15 cellular contexts compared by ENCODE assay signal in the genomic region with DNA sequence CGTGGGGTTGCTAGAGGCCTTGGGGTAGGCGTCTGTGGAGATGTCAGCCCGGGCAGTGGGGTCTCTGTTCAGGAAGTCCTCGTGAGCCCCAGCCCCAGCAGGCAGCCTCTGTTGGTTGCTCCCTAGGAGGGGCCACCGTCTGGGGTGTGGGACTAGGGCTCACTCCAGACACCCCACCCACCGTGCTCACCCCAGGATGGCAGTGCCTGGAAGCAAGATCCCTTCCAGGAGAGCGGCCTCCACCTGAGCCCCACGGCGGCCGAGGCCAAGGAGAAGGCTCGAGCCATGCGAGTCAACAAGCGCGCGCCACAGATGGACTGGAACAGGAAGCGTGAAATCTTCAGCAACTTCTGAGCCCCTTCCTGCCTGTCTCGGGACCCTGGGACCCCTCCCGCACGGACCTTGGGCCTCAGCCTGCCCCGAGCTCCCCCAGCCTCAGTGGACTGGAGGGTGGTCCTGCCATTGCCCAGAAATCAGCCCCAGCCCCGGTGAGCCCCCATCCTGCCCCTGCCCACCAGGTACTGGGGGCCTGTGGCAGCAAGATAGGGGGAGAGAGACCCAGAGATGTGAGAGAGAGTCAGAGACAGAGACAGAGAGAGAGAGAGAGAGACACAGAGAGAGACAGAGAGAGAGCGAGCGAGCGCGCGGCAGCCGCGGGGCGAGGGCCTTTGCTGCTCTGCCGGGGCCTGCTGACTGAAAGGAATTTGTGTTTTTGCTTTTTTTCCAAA. TPM values are rescaled to one million over a fixed set of nuclear protein-coding genes. Genes with fewer than 3 reads are reported as not detected.
A peak's percentile ranks its signal among the peaks of the same experiment; 100 is the strongest.
DNase-seq lines count a peak whose midpoint lies in the region; ATAC-seq, FAIRE-seq and TF ChIP-seq lines count a peak whose summit lies in the region.
"Had no signal": no experiment of that assay in that cellular context is flagged by ENCODE, and none has a peak within 500 bp of the region (broad histone marks: within the 10 kb centered on the region; RNA-seq: fewer than 3 reads in every experiment).

No MANE protein-coding gene starts in this region.

- TF ChIP-seq POLR2A in K562 (conservative IDR thresholded peaks at IDR 0.05): no peak
- TF ChIP-seq POLR2A in spleen (IDR thresholded peaks at IDR 0.05): no peak

- H3K4me3 ChIP-seq in BLaER1 treated with 17β-estradiol and CSF1 and Interleukin-3, amounts not matched to agents 10 nM and 100 nM: no peak overlapping the region
- H3K4me3 ChIP-seq in K562 (no peak overlapping the region), left lung (peak overlapping the region in 1 of 2 donors; percentile 44), spleen (peak overlapping the region in 1 of 8 donors; percentile 2), osteoblast (ENCODE audit: insufficient read depth, low read length) (no peak overlapping the region)

- TF ChIP-seq RAD21 in K562 (CRISPR knock-in tag; conservative IDR thresholded peaks at IDR 0.05 in 1 of 2, IDR thresholded peaks at IDR 0.05 in 1 of 2): no peak

- peak overlapping the region; percentile 76 to 98 (median 92) for H3K4me2 ChIP-seq in BLaER1 treated with 17β-estradiol and CSF1 and Interleukin-3, amounts not matched to agents 10 nM and 100 nM
- H3K4me2 ChIP-seq in K562 (ENCODE audit: insufficient read depth, low read length): no peak overlapping the region
- H3K4me2 ChIP-seq in osteoblast (ENCODE audit: insufficient read depth, low read length): no peak overlapping the region

- H3K36me3 ChIP-seq in BLaER1 treated with 17β-estradiol and CSF1 and Interleukin-3, amounts not matched to agents 10 nM and 100 nM: peaks cover 0 to 24% (median 0%) of the 10 kb centered on the region in 11 experiments; a peak in 8 of 22 replicates
- H3K36me3 ChIP-seq in K562 (ENCODE audit: control insufficient read depth, insufficient read depth, low read length) (peaks cover 16% of the 10 kb centered on the region; the same call in 1 of the 3 replicates), left lung (peaks cover 0 to 21% of the 10 kb centered on the region in 2 donors), spleen (peaks cover 0 to 34% (median 4%) of the 10 kb centered on the region in 6 donors), osteoblast (ENCODE audit: insufficient read depth, low read length) (peaks cover 20% of the 10 kb centered on the region)

- no peak for TF ChIP-seq CTCF in K562 (IDR thresholded peaks at IDR 0.05 in 2 of 3, conservative IDR thresholded peaks at IDR 0.05 in 1 of 3; ENCODE audit: insufficient read depth in 2 of 3, low read depth in 1 of 3, low read length in 3 of 3)
- no peak for TF ChIP-seq CTCF in left lung (IDR thresholded peaks at IDR 0.05)
- TF ChIP-seq CTCF in spleen (IDR thresholded peaks at IDR 0.05 in 8 of 11, conservative IDR thresholded peaks at IDR 0.05 in 3 of 11): no peak
- TF ChIP-seq CTCF in osteoblast (IDR thresholded peaks at IDR 0.05; ENCODE audit: extremely low read depth, low read depth, low read length): no peak

- no peak overlapping the region for H2AFZ ChIP-seq in K562 (ENCODE audit: low read depth, low read length)
- no peak overlapping the region for H2AFZ ChIP-seq in osteoblast (ENCODE audit: low read length)

- peaks cover 95 to 98% (median 97%) of the 10 kb centered on the region in 10 experiments for H3K4me1 ChIP-seq in BLaER1 treated with 17β-estradiol and CSF1 and Interleukin-3, amounts not matched to agents 10 nM and 100 nM
- peaks cover 9 to 94% of the 10 kb centered on the region in 2 experiments for H3K4me1 ChIP-seq in K562 (replicated peaks in 1 of 2; ENCODE audit: control insufficient read depth in 2 of 2, insufficient read depth in 2 of 2, low read length in 2 of 2)
- peaks cover 76 to 92% of the 10 kb centered on the region in 2 donors for H3K4me1 ChIP-seq in left lung
- peaks cover 33 to 97% (median 77%) of the 10 kb centered on the region in 6 donors for H3K4me1 ChIP-seq in spleen
- peaks cover 50% of the 10 kb centered on the region for H3K4me1 ChIP-seq in osteoblast (ENCODE audit: insufficient read depth, low read length)

- H4K20me1 ChIP-seq in BLaER1 treated with 17β-estradiol and CSF1 and Interleukin-3, amounts not matched to agents 10 nM and 100 nM: peaks cover 0 to 65% (median 9%) of the 10 kb centered on the region in 11 experiments; a peak in 11 of 22 replicates
- H4K20me1 ChIP-seq in K562 (replicated peaks; ENCODE audit: control insufficient read depth, insufficient read depth, low read length): no peaks in the 10 kb centered on the region
- no peaks in the 10 kb centered on the region for H4K20me1 ChIP-seq in osteoblast (ENCODE audit: insufficient read depth, low read length)

- DNase-seq in K562 (ENCODE audit: extremely low read depth in 1 of 4, low spot score in 3 of 4) (no peak), left lung (peak in 1 of 2 donors; percentile 77), spleen (no peak), MV-4-11 (lab: John Stamatoyannopoulos, UW) (no peak), osteoblast (ENCODE audit: insufficient read length, low spot score, missing footprints) (no peak)
- DNase-seq: activated CD4-positive, alpha-beta T cell treated with anti-CD3 and anti-CD28 coated beads for 48 hours; activated T-cell treated with anti-CD3 and anti-CD28 coated beads, Interleukin-2, amount 50 U/mL, for 72 hours; amniotic stem cell; foreskin melanocyte; naive B cell; NCI-H510A treated with DMSO at 0.1 percent for 48 hours had no signal

- no peak for TF ChIP-seq EP300 in K562 (IDR thresholded peaks at IDR 0.05; ENCODE audit: low read length)

- H3K9me1 ChIP-seq in K562 (ENCODE audit: control insufficient read depth, insufficient read depth, low read length): no peaks in the 10 kb centered on the region

- POLR2A ChIA-PET in K562 (lab: Yijun Ruan, JAX): interaction anchor here (0.5 to 1.6 kb wide), 6 partner anchors 9 to 117 kb away, joined by 3 to 6 read pairs (median 4); a partner anchor contains a TSS

- intact Hi-C loops in K562 (cut with micrococcal nuclease) (no loop called here), left lung (cut with DNase I) (no loop called here), spleen (cut with DNase I; ENCODE audit: low total_unique reads) (no loop called here)

- CTCF ChIA-PET in K562 (lab: Yijun Ruan, JAX; ENCODE audit: low intra/inter-chr PET ratio): interaction anchor here (0.6 kb wide), 1 partner anchor 644 kb away, joined by 3 read pairs; no protein-coding TSS in a partner anchor

- H3K9me3 ChIP-seq in BLaER1 treated with 17β-estradiol and CSF1 and Interleukin-3, amounts not matched to agents 10 nM and 100 nM (replicated peaks in 1 of 11): no peaks in the 10 kb centered on the region
- H3K9me3 ChIP-seq in K562 (replicated peaks; ENCODE audit: control insufficient read depth, insufficient read depth, low read depth, low read length) (no peaks in the 10 kb centered on the region), left lung (no peaks in the 10 kb centered on the region), spleen (no peaks in the 10 kb centered on the region), osteoblast (ENCODE audit: low read depth, low read length) (no peaks in the 10 kb centered on the region)

- in situ Hi-C loops in K562 (cut with MboI): no loop called here

- H3K9ac ChIP-seq in BLaER1 treated with 17β-estradiol and CSF1 and Interleukin-3, amounts not matched to agents 10 nM and 100 nM: peak overlapping the region in 9 of 11 experiments; percentile 21 to 64 (median 35); a peak in 10 of 22 replicates
- H3K9ac ChIP-seq in K562 (ENCODE audit: insufficient read depth in 1 of 2, low read depth in 2 of 2, low read length in 2 of 2): peak overlapping the region in 1 of 2 experiments; percentile 43; a peak in 1 of 4 replicates

- H3K27me3 ChIP-seq in BLaER1 treated with 17β-estradiol and CSF1 and Interleukin-3, amounts not matched to agents 10 nM and 100 nM: no peaks in the 10 kb centered on the region
- no peaks in the 10 kb centered on the region for H3K27me3 ChIP-seq in K562 (ENCODE audit: control insufficient read depth in 2 of 2, insufficient read depth in 2 of 2, low read length in 2 of 2)
- H3K27me3 ChIP-seq in left lung: no peaks in the 10 kb centered on the region
- peaks cover 0 to 11% (median 0%) of the 10 kb centered on the region in 7 donors for H3K27me3 ChIP-seq in spleen (replicated peaks in 1 of 7)
- no peaks in the 10 kb centered on the region for H3K27me3 ChIP-seq in osteoblast (ENCODE audit: insufficient read depth, low read length)

- no TSS peak for BruUV-seq in K562 (replicated peaks; lab: Mats Ljungman, UMichigan)

- ATAC-seq in K562: no peak
- no peak for ATAC-seq in left lung
- no peak for ATAC-seq in GM18907 (IDR thresholded peaks at IDR 0.05; ENCODE audit: unreplicated experiment)
- ATAC-seq in GM21717 (IDR thresholded peaks at IDR 0.05; ENCODE audit: unreplicated experiment): no peak
- ATAC-seq: activated T-cell treated with anti-CD3 and anti-CD28 coated beads, Interleukin-2, amount 50 U/mL, for 72 hours had no signal

- 90% methylated on average over 19 of the region's 30 CpGs for WGBS in K562 (ENCODE audit: insufficient coverage, low coverage, missing lambda C conversion rate)
- 59 to 78% (median 74%) methylated on average over 27 to 30 of the region's 30 CpGs for WGBS in spleen, 5 donors

- H3K27ac ChIP-seq in BLaER1 treated with 17β-estradiol and CSF1 and Interleukin-3, amounts not matched to agents 10 nM and 100 nM: peak overlapping the region in 6 of 11 experiments; percentile 16 to 73 (median 44); a peak in 13 of 22 replicates
- H3K27ac ChIP-seq in K562 (ENCODE audit: extremely low read depth, low read depth, low read length): no peak overlapping the region
- H3K27ac ChIP-seq in left lung: peak overlapping the region; percentile 78 to 85
- peak overlapping the region in 7 of 8 donors; percentile 70 to 85 (median 78) for H3K27ac ChIP-seq in spleen
- no peak overlapping the region for H3K27ac ChIP-seq in osteoblast (ENCODE audit: low read depth, low read length)

- no peak for FAIRE-seq in K562 (lab: Jason Lieb, UNC)
- FAIRE-seq: urothelium cell line had no signal

- peaks cover 8% of the 10 kb centered on the region; the same call in 1 of the 3 replicates for H3K79me2 ChIP-seq in K562 (ENCODE audit: control insufficient read depth, insufficient read depth, low read length)
- peaks cover 19% of the 10 kb centered on the region for H3K79me2 ChIP-seq in osteoblast (ENCODE audit: insufficient read depth, low read length)

RNA-seq across cellular contexts. Expression of a gene that starts 9.8 kb away (rescaled TPM):
- total RNA-seq in K562 (2011; cell fraction: chromatin; rRNA removed; ENCODE audit: low replicate concordance): 7.3 and 19.8 TPM in 2 replicates
- 25.7 and 29.0 TPM in 2 replicates for total RNA-seq in K562 (2011; cell fraction: nucleolus; rRNA removed)
- 12.0 and 20.0 TPM in 2 replicates for total RNA-seq in K562 (2011; cell fraction: nucleoplasm; rRNA removed)
- 58.8 and 76.7 TPM in 2 replicates for total RNA-seq in K562 (2014; rRNA removed)
- 3.6 and 6.7 TPM in 2 replicates for total RNA-seq in K562 (2014; rRNA removed; fragmentation: Illumina TruSeq; extraction: Trizol)
- 27.9 and 30.6 TPM in 2 replicates for total RNA-seq in K562 (2015; rRNA removed; fragmentation: Illumina TruSeq; extraction: Trizol)
- 43.5 and 54.2 TPM in 2 replicates for total RNA-seq in K562 (2021)
- 17.6 and 27.0 TPM in 2 replicates for polyA plus RNA-seq in K562 (2011; rRNA removed)
- polyA plus RNA-seq in K562 (2011; cell fraction: cytosol; rRNA removed): 49.2 and 100 TPM in 2 replicates
- 20.3 and 30.8 TPM in 2 replicates for polyA plus RNA-seq in K562 (2011; cell fraction: nucleus; rRNA removed)
- polyA plus RNA-seq in K562 (2012): 27.8 and 29.2 TPM in 2 replicates
- polyA plus RNA-seq in K562 (2014; fragmentation: Illumina TruSeq; extraction: Trizol): 11.4 and 20.2 TPM in 2 replicates
- 1 to 10 TPM; 1.1 to 4.7 TPM for polyA plus RNA-seq in K562 (2014; fragmentation: Nextera tagmentation; extraction: Ambion mirVana)
- 45.0 and 52.8 TPM in 2 replicates for polyA plus RNA-seq in K562 (2014; rRNA removed)
- 5.4 and 8.8 TPM in 2 replicates for polyA minus RNA-seq in K562 (2011; rRNA and poly(A)+ RNA removed)
- 14.4 and 19.7 TPM in 2 replicates for polyA minus RNA-seq in K562 (2011; cell fraction: cytosol; rRNA and poly(A)+ RNA removed)
- 7.1 TPM in 2 replicates for polyA minus RNA-seq in K562 (2011; cell fraction: nucleus; rRNA and poly(A)+ RNA removed)
- total RNA-seq in left lung: 10 to 100 TPM; 19.4 to 29.8 TPM
- total RNA-seq in spleen: 10 to 100 TPM in 6 of 7 donors, 1 to 10 TPM in 1; 9.6 to 29.6 (median 20.0) TPM
- 10 to 100 TPM; 31.3 to 52.1 (median 37.0) TPM for polyA plus RNA-seq in spleen
- 22.8 and 24.8 TPM in 2 replicates for total RNA-seq in osteoblast

RNA-seq across cellular contexts. Expression of a gene that starts 10.0 kb away (rescaled TPM):
- 274 and 710 TPM in 2 replicates for total RNA-seq in K562 (2011; cell fraction: chromatin; rRNA removed; ENCODE audit: low replicate concordance)
- total RNA-seq in K562 (2011; cell fraction: nucleolus; rRNA removed): 311 and 338 TPM in 2 replicates
- total RNA-seq in K562 (2011; cell fraction: nucleoplasm; rRNA removed): 244 and 254 TPM in 2 replicates
- total RNA-seq in K562 (2014; rRNA removed) (20.3 and 28.1 TPM in 2 replicates), K562 (2014; rRNA removed; fragmentation: Illumina TruSeq; extraction: Trizol) (15.0 and 20.1 TPM in 2 replicates), K562 (2015; rRNA removed; fragmentation: Illumina TruSeq; extraction: Trizol) (16.6 and 19.6 TPM in 2 replicates), K562 (2021) (65.8 and 68.1 TPM in 2 replicates), left lung (100 to 1,000 TPM; 116 to 126 TPM), spleen (100 to 1,000 TPM in 4 of 7 donors, 10 to 100 TPM in 3; 63.8 to 185 (median 103) TPM), osteoblast (73.1 and 78.9 TPM in 2 replicates)
- polyA plus RNA-seq in K562 (2011; rRNA removed) (15.5 and 35.5 TPM in 2 replicates), K562 (2014; fragmentation: Illumina TruSeq; extraction: Trizol) (27.8 and 35.8 TPM in 2 replicates), K562 (2014; fragmentation: Nextera tagmentation; extraction: Ambion mirVana) (1 to 10 TPM; 1.3 to 2.3 TPM), K562 (2014; rRNA removed) (32.0 and 35.2 TPM in 2 replicates), spleen (10 to 100 TPM; 20.7 to 82.0 (median 53.3) TPM)
- 21.9 and 33.6 TPM in 2 replicates for polyA plus RNA-seq in K562 (2011; cell fraction: cytosol; rRNA removed)
- 157 and 220 TPM in 2 replicates for polyA plus RNA-seq in K562 (2011; cell fraction: nucleus; rRNA removed)
- polyA plus RNA-seq in K562 (2012): 46.9 and 75.1 TPM in 2 replicates
- polyA minus RNA-seq in K562 (2011; rRNA and poly(A)+ RNA removed): 41.8 and 43.8 TPM in 2 replicates
- 49.2 and 80.8 TPM in 2 replicates for polyA minus RNA-seq in K562 (2011; cell fraction: cytosol; rRNA and poly(A)+ RNA removed)
- polyA minus RNA-seq in K562 (2011; cell fraction: nucleus; rRNA and poly(A)+ RNA removed): 48.9 and 58.8 TPM in 2 replicates

RNA-seq across cellular contexts. Expression of a gene that starts 11.1 kb away (rescaled TPM):
- total RNA-seq in K562 (2011; cell fraction: chromatin; rRNA removed; ENCODE audit: low replicate concordance): 6.2 and 27.3 TPM in 2 replicates
- 16.4 and 21.7 TPM in 2 replicates for total RNA-seq in K562 (2011; cell fraction: nucleolus; rRNA removed)
- 7.1 and 12.7 TPM in 2 replicates for total RNA-seq in K562 (2011; cell fraction: nucleoplasm; rRNA removed)
- total RNA-seq in K562 (2014; rRNA removed): 23.4 and 34.2 TPM in 2 replicates
- 2.0 and 2.6 TPM in 2 replicates for total RNA-seq in K562 (2014; rRNA removed; fragmentation: Illumina TruSeq; extraction: Trizol)
- total RNA-seq in K562 (2015; rRNA removed; fragmentation: Illumina TruSeq; extraction: Trizol): 11.2 and 12.9 TPM in 2 replicates
- 42.0 and 44.1 TPM in 2 replicates for total RNA-seq in K562 (2021)
- polyA plus RNA-seq in K562 (2011; rRNA removed): 12.5 and 16.4 TPM in 2 replicates
- 20.6 and 61.9 TPM in 2 replicates for polyA plus RNA-seq in K562 (2011; cell fraction: cytosol; rRNA removed)
- polyA plus RNA-seq in K562 (2011; cell fraction: nucleus; rRNA removed): 19.3 and 38.5 TPM in 2 replicates
- polyA plus RNA-seq in K562 (2012): 22.8 and 27.9 TPM in 2 replicates
- polyA plus RNA-seq in K562 (2014; fragmentation: Illumina TruSeq; extraction: Trizol): 8.5 and 24.9 TPM in 2 replicates
- polyA plus RNA-seq in K562 (2014; fragmentation: Nextera tagmentation; extraction: Ambion mirVana): under 1 TPM; 0.15 to 0.38 TPM
- 29.4 and 29.5 TPM in 2 replicates for polyA plus RNA-seq in K562 (2014; rRNA removed)
- polyA minus RNA-seq in K562 (2011; rRNA and poly(A)+ RNA removed): 2.7 and 6.3 TPM in 2 replicates
- 21.2 and 23.6 TPM in 2 replicates for polyA minus RNA-seq in K562 (2011; cell fraction: cytosol; rRNA and poly(A)+ RNA removed)
- polyA minus RNA-seq in K562 (2011; cell fraction: nucleus; rRNA and poly(A)+ RNA removed): 7.3 and 8.8 TPM in 2 replicates
- total RNA-seq in left lung: 100 to 1,000 TPM; 186 to 349 TPM
- 100 to 1,000 TPM in 4 of 7 donors, 10 to 100 TPM in 3; 62.4 to 179 (median 126) TPM for total RNA-seq in spleen
- 100 to 1,000 TPM in 1 of 3 donors, 10 to 100 TPM in 2; 64.6 to 218 (median 71.2) TPM for polyA plus RNA-seq in spleen
- total RNA-seq in osteoblast: 26.8 and 33.7 TPM in 2 replicates

RNA-seq across cellular contexts. Expression of a gene that starts 18.2 kb away (rescaled TPM):
- 1.9 TPM in 1 of 2 replicates, not detected in the other for total RNA-seq in K562 (2011; cell fraction: chromatin; rRNA removed; ENCODE audit: low replicate concordance)
- total RNA-seq in K562 (2011; cell fraction: nucleolus; rRNA removed): 7.1 and 10.2 TPM in 2 replicates
- total RNA-seq in K562 (2011; cell fraction: nucleoplasm; rRNA removed): 1.8 and 2.1 TPM in 2 replicates
- 2.6 and 4.2 TPM in 2 replicates for total RNA-seq in K562 (2014; rRNA removed)
- not detected in 2 replicates for total RNA-seq in K562 (2014; rRNA removed; fragmentation: Illumina TruSeq; extraction: Trizol)
- 0.14 and 0.23 TPM in 2 replicates for total RNA-seq in K562 (2015; rRNA removed; fragmentation: Illumina TruSeq; extraction: Trizol)
- 3.1 and 4.6 TPM in 2 replicates for total RNA-seq in K562 (2021)
- polyA plus RNA-seq in K562 (2011; rRNA removed): 0.31 and 0.32 TPM in 2 replicates
- 0.90 and 6.1 TPM in 2 replicates for polyA plus RNA-seq in K562 (2011; cell fraction: cytosol; rRNA removed)
- 0.66 and 1.5 TPM in 2 replicates for polyA plus RNA-seq in K562 (2011; cell fraction: nucleus; rRNA removed)
- 1.6 and 1.8 TPM in 2 replicates for polyA plus RNA-seq in K562 (2012)
- polyA plus RNA-seq in K562 (2014; fragmentation: Illumina TruSeq; extraction: Trizol): not detected in 2 replicates
- not detected for polyA plus RNA-seq in K562 (2014; fragmentation: Nextera tagmentation; extraction: Ambion mirVana)
- 0.85 and 4.0 TPM in 2 replicates for polyA plus RNA-seq in K562 (2014; rRNA removed)
- not detected in 2 replicates for polyA minus RNA-seq in K562 (2011; rRNA and poly(A)+ RNA removed)
- polyA minus RNA-seq in K562 (2011; cell fraction: cytosol; rRNA and poly(A)+ RNA removed): 1.4 and 2.0 TPM in 2 replicates
- polyA minus RNA-seq in K562 (2011; cell fraction: nucleus; rRNA and poly(A)+ RNA removed): 0.67 and 1.3 TPM in 2 replicates
- 1 to 10 TPM in 1 of 2 donors, under 1 TPM in 1; 0.94 to 3.1 TPM for total RNA-seq in left lung
- total RNA-seq in spleen: 1 to 10 TPM in 1 of 7 donors, under 1 TPM in 3, not detected in 3; 0.51 to 1.9 (median 0.89) TPM
- 1 to 10 TPM in 2 of 3 donors, under 1 TPM in 1; 0.30 to 2.5 (median 2.3) TPM for polyA plus RNA-seq in spleen
- total RNA-seq in osteoblast: not detected in 2 replicates

RNA-seq across cellular contexts. Expression of a gene that starts 28.2 kb away (rescaled TPM):
- 32.9 and 115 TPM in 2 replicates for total RNA-seq in K562 (2011; cell fraction: chromatin; rRNA removed; ENCODE audit: low replicate concordance)
- 90.6 and 99.4 TPM in 2 replicates for total RNA-seq in K562 (2011; cell fraction: nucleolus; rRNA removed)
- 37.9 and 42.6 TPM in 2 replicates for total RNA-seq in K562 (2011; cell fraction: nucleoplasm; rRNA removed)
- 39.7 and 50.2 TPM in 2 replicates for total RNA-seq in K562 (2014; rRNA removed)
- 9.7 and 11.1 TPM in 2 replicates for total RNA-seq in K562 (2014; rRNA removed; fragmentation: Illumina TruSeq; extraction: Trizol)
- total RNA-seq in K562 (2015; rRNA removed; fragmentation: Illumina TruSeq; extraction: Trizol): 29.6 and 33.6 TPM in 2 replicates
- total RNA-seq in K562 (2021): 114 and 115 TPM in 2 replicates
- 17.1 and 28.0 TPM in 2 replicates for polyA plus RNA-seq in K562 (2011; rRNA removed)
- polyA plus RNA-seq in K562 (2011; cell fraction: cytosol; rRNA removed): 35.0 and 75.6 TPM in 2 replicates
- polyA plus RNA-seq in K562 (2011; cell fraction: nucleus; rRNA removed): 103 and 165 TPM in 2 replicates
- polyA plus RNA-seq in K562 (2012): 40.3 and 76.1 TPM in 2 replicates
- 30.3 and 61.9 TPM in 2 replicates for polyA plus RNA-seq in K562 (2014; fragmentation: Illumina TruSeq; extraction: Trizol)
- polyA plus RNA-seq in K562 (2014; fragmentation: Nextera tagmentation; extraction: Ambion mirVana): under 1 TPM; 0.11 to 0.39 TPM
- polyA plus RNA-seq in K562 (2014; rRNA removed): 77.4 and 97.5 TPM in 2 replicates
- 6.6 and 10.0 TPM in 2 replicates for polyA minus RNA-seq in K562 (2011; rRNA and poly(A)+ RNA removed)
- polyA minus RNA-seq in K562 (2011; cell fraction: cytosol; rRNA and poly(A)+ RNA removed): 41.5 and 59.8 TPM in 2 replicates
- polyA minus RNA-seq in K562 (2011; cell fraction: nucleus; rRNA and poly(A)+ RNA removed): 23.7 and 27.3 TPM in 2 replicates
- total RNA-seq in left lung: 10 to 100 TPM; 31.5 to 45.9 TPM
- 10 to 100 TPM; 34.6 to 56.2 (median 47.2) TPM for total RNA-seq in spleen
- 10 to 100 TPM; 21.8 to 45.5 (median 29.0) TPM for polyA plus RNA-seq in spleen
- 17.7 and 21.0 TPM in 2 replicates for total RNA-seq in osteoblast

Comparison
In these comparisons a context has a peak if more than half of its experiments do, and no peak if none do; other contexts are left out.
1. H3K27ac ChIP-seq: peak in BLaER1 treated with 17β-estradiol and CSF1 and Interleukin-3, amounts not matched to agents 10 nM and 100 nM (6 of 11), left lung (2 of 2) and spleen (7 of 8); none in K562 (single experiment) and osteoblast (single experiment).
2. H3K4me2 ChIP-seq: peak in BLaER1 treated with 17β-estradiol and CSF1 and Interleukin-3, amounts not matched to agents 10 nM and 100 nM (11 of 11); none in K562 (single experiment) and osteoblast (single experiment).